Comparison of ENCODE assay signal across 17 cellular contexts in the genomic region with DNA sequence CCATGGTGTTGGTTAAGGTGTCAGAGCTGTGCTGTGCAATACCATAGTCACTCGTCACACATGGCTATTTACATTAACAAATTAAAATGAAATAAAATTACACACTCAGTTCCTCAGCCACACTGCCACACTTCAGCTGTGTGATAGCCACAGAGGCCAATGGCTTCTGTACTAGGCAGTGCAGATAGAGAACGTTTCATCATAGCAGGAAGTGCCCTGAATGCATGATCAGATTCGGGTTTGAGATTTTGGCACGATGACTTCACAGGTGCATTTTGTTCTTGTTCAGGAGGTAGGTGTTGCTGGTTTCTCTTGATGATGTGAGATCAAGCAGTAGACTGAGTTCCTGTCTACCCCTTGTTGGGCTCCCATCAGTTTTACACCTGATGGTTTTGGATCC. TPM values are rescaled to one million over a fixed set of nuclear protein-coding genes. Genes with fewer than 3 reads are reported as not detected.
A peak's percentile ranks its signal among the peaks of the same experiment; 100 is the strongest.
DNase-seq lines count a peak whose midpoint lies in the region; ATAC-seq, FAIRE-seq and TF ChIP-seq lines count a peak whose summit lies in the region.
"Had no signal": no experiment of that assay in that cellular context is flagged by ENCODE, and none has a peak within 500 bp of the region (broad histone marks: within the 10 kb centered on the region; RNA-seq: fewer than 3 reads in every experiment).

No MANE protein-coding gene starts in this region.

- H2AFZ ChIP-seq in OCI-LY7 (ENCODE audit: low read length) (no peak overlapping the region), GM12878 (ENCODE audit: control insufficient read depth, low read depth, low read length) (no peak overlapping the region)
- H2AFZ ChIP-seq: parathyroid adenoma had no signal

- no TSS peak for BruUV-seq in OCI-LY7 (replicated peaks; lab: Mats Ljungman, UMichigan)
- BruUV-seq in GM12878 (replicated peaks; lab: Mats Ljungman, UMichigan) = no TSS peak
- BruUV-seq in Caco-2 (replicated peaks; lab: Mats Ljungman, UMichigan) = no TSS peak

- TF ChIP-seq POLR2A in GM12878 (IDR thresholded peaks at IDR 0.05; ENCODE audit: low read depth, low read length) = no peak

- no peak overlapping the region for H3K9ac ChIP-seq in GM12878 (ENCODE audit: control insufficient read depth, insufficient read depth, low read length)
- H3K9ac ChIP-seq: parathyroid adenoma had no signal

- CTCF ChIA-PET in OCI-LY7 (lab: Charles Lee; ENCODE audit: unreplicated experiment) (no interaction called here), GM12878 (lab: Yijun Ruan, JAX) (interaction anchor here (0.6 to 1.5 kb wide), 2 partner anchors 13 to 346 kb away, joined by 3 read pairs; no protein-coding TSS in a partner anchor), Caco-2 (lab: Charles Lee) (no interaction called here)

- H3K36me3 ChIP-seq in OCI-LY7 (ENCODE audit: insufficient read depth, low read length) (peaks cover 82% of the 10 kb centered on the region), GM12878 (ENCODE audit: control insufficient read depth in 2 of 2, insufficient read depth in 2 of 2, low read length in 1 of 2) (peaks cover 4 to 18% of the 10 kb centered on the region in 2 experiments; a peak in 3 of 4 replicates), Caco-2 (ENCODE audit: control insufficient read depth, insufficient read depth, low read length) (peaks cover 2% of the 10 kb centered on the region; the same call in 1 of the 2 replicates)

- peak overlapping the region; percentile 59 for H3K27ac Mint-ChIP-seq in stimulated activated naive B cell treated with anti-CD40 and anti-IgM and Interleukin-4, amounts not matched to agents 10 μg/mL and 1 μg/mL and 100 μg/mL, for 72 hours
- no peak overlapping the region for H3K27ac Mint-ChIP-seq in Caco-2 (ENCODE audit: unreplicated experiment)

- H3K27me3 ChIP-seq in GM12878 (replicated peaks in 1 of 2; ENCODE audit: control insufficient read depth in 2 of 2, insufficient read depth in 2 of 2, low read length in 1 of 2) (no peaks in the 10 kb centered on the region), Caco-2 (replicated peaks; ENCODE audit: control insufficient read depth, insufficient read depth, low read length) (no peaks in the 10 kb centered on the region)
- H3K27me3 ChIP-seq: upper lobe of left lung had no signal

- H3K9me3 Mint-ChIP-seq in stimulated activated naive B cell treated with anti-CD40 and anti-IgM and Interleukin-4, amounts not matched to agents 10 μg/mL and 1 μg/mL and 100 μg/mL, for 72 hours = no peaks in the 10 kb centered on the region
- no peaks in the 10 kb centered on the region for H3K9me3 Mint-ChIP-seq in Caco-2 (ENCODE audit: unreplicated experiment)

- H3K9me3 ChIP-seq in OCI-LY7 (ENCODE audit: low read length) = peaks cover 8% of the 10 kb centered on the region; the same call in 1 of the 2 replicates
- H3K9me3 ChIP-seq in GM12878 (replicated peaks; ENCODE audit: control insufficient read depth, insufficient read depth, low read length) = peaks cover 2% of the 10 kb centered on the region; the same call in 1 of the 3 replicates
- H3K9me3 ChIP-seq in Caco-2 = peaks cover 11% of the 10 kb centered on the region; the same call in 1 of the 2 replicates
- H3K9me3 ChIP-seq: upper lobe of left lung had no signal

- H3K4me1 Mint-ChIP-seq in stimulated activated naive B cell treated with anti-CD40 and anti-IgM and Interleukin-4, amounts not matched to agents 10 μg/mL and 1 μg/mL and 100 μg/mL, for 72 hours = peaks cover 19 to 30% of the 10 kb centered on the region in 2 donors
- no peaks in the 10 kb centered on the region for H3K4me1 Mint-ChIP-seq in Caco-2 (ENCODE audit: low read depth, unreplicated experiment)

- no peak for TF ChIP-seq RAD21 in GM12878 (IDR thresholded peaks at IDR 0.05; ENCODE audit: insufficient read depth, low read depth, low read length)

- DNase-seq in activated T-cell treated with anti-CD3 and anti-CD28 coated beads for 24 hours (ENCODE audit: low read depth) (peak; percentile 8), activated T-cell treated with anti-CD3 and anti-CD28 coated beads for 4 hours (no peak), OCI-LY7 (ENCODE audit: low spot score) (peak; percentile 80), GM12878 (ENCODE audit: low read depth, low spot score) (no peak), NCI-H69 (lab: John Stamatoyannopoulos, UW) (no peak), Caco-2 (no peak)
- DNase-seq in stimulated activated naive B cell treated with anti-CD40 and anti-IgM and Interleukin-4, amounts not matched to agents 10 μg/mL and 1 μg/mL and 100 μg/mL, for 72 hours = no peak
- DNase-seq: activated CD8-positive, alpha-beta memory T cell treated with anti-CD3 and anti-CD28 coated beads, Interleukin-2, amount 50 U/mL, for 4 hours; effector memory CD4-positive, alpha-beta T cell; NCI-H146; NCI-H510A; RPMI8226; stimulated activated CD4-positive, alpha-beta T cell treated with anti-CD3 and anti-CD28 coated beads, Interleukin-15, amount 100 ng/mL, for 24 hours had no signal

- H3K79me2 ChIP-seq in OCI-LY7 (ENCODE audit: insufficient read depth, low read depth, low read length) (peaks cover 78% of the 10 kb centered on the region), GM12878 (ENCODE audit: control insufficient read depth, insufficient read depth, low read length) (peaks cover 12% of the 10 kb centered on the region)

- FAIRE-seq in GM12878 (lab: Jason Lieb, UNC) = no peak
- FAIRE-seq: bronchial epithelial cell had no signal

- SMC1A ChIA-PET in GM12878 (lab: Charles Lee; ENCODE audit: uncharacterized antibody, unreplicated experiment) = interaction anchor here (1.1 kb wide), 1 partner anchor 9 kb away, joined by 4 read pairs; no protein-coding TSS in a partner anchor

- H3K4me3 ChIP-seq in OCI-LY7 (ENCODE audit: low read depth, low read length, poor library complexity, severe bottlenecking) (no peak overlapping the region), GM12878 (no peak overlapping the region), Caco-2 (ENCODE audit: low read depth, low read length) (no peak overlapping the region)
- H3K4me3 ChIP-seq: upper lobe of left lung had no signal

- 47% methylated on average over 4 of the region's 4 CpGs for WGBS in GM12878 (ENCODE audit: insufficient coverage, insufficient replicate concordance, low lambda C conversion rate, missing lambda C conversion rate)

- TF ChIP-seq EP300 in GM12878 (IDR thresholded peaks at IDR 0.05; ENCODE audit: borderline replicate concordance in 1 of 2, control insufficient read depth in 1 of 2, low read depth in 2 of 2, low read length in 2 of 2) = no peak

- H3K27me3 Mint-ChIP-seq in stimulated activated naive B cell treated with anti-CD40 and anti-IgM and Interleukin-4, amounts not matched to agents 10 μg/mL and 1 μg/mL and 100 μg/mL, for 72 hours = no peaks in the 10 kb centered on the region
- no peaks in the 10 kb centered on the region for H3K27me3 Mint-ChIP-seq in Caco-2 (ENCODE audit: insufficient read depth, unreplicated experiment)

- POLR2A ChIA-PET in OCI-LY7 (lab: Charles Lee) (no interaction called here), GM12878 (lab: Charles Lee) (no interaction called here), Caco-2 (lab: Charles Lee) (interaction anchor here (0.6 kb wide), 1 partner anchor 152 kb away, joined by 3 read pairs; no protein-coding TSS in a partner anchor)

- H3K4me1 ChIP-seq in OCI-LY7 (ENCODE audit: insufficient read depth, low read length, poor library complexity, severe bottlenecking) (peaks cover 28% of the 10 kb centered on the region), GM12878 (ENCODE audit: control insufficient read depth, insufficient read depth, low read length) (0 out of 2 replicates have a peak, but pooled peaks cover 2% of the 10 kb centered on the region), Caco-2 (no peaks in the 10 kb centered on the region; the same call in 1 of the 2 replicates)
- H3K4me1 ChIP-seq: parathyroid adenoma had no signal

- H3K27ac ChIP-seq in OCI-LY7 (ENCODE audit: low read depth, low read length, poor library complexity, severe bottlenecking) (peak overlapping the region; percentile 72), GM12878 (ENCODE audit: control insufficient read depth, insufficient read depth) (no peak overlapping the region)
- H3K27ac ChIP-seq: parathyroid adenoma had no signal

- H3K9me2 ChIP-seq in OCI-LY7 (ENCODE audit: insufficient read depth, low read length) = no peaks in the 10 kb centered on the region

- H3K36me3 Mint-ChIP-seq in stimulated activated naive B cell treated with anti-CD40 and anti-IgM and Interleukin-4, amounts not matched to agents 10 μg/mL and 1 μg/mL and 100 μg/mL, for 72 hours = peaks cover 24 to 35% of the 10 kb centered on the region in 2 donors
- peaks cover 29% of the 10 kb centered on the region for H3K36me3 Mint-ChIP-seq in Caco-2 (ENCODE audit: insufficient read depth, unreplicated experiment)

- in situ Hi-C loops in GM12878 (cut with MboI) = no loop called here

- intact Hi-C loops in OCI-LY7 (cut with micrococcal nuclease; ENCODE audit: unreplicated experiment) = no loop called here
- intact Hi-C loops in GM12878 (cut with micrococcal nuclease; ENCODE audit: unreplicated experiment) = no loop called here
- intact Hi-C loops in Caco-2 (cut with micrococcal nuclease; ENCODE audit: unreplicated experiment) = no loop called here

- H4K20me1 ChIP-seq in OCI-LY7 (ENCODE audit: insufficient read depth, low read length) = peaks cover 4% of the 10 kb centered on the region; the same call in 1 of the 2 replicates
- H4K20me1 ChIP-seq in GM12878 (ENCODE audit: control insufficient read depth, insufficient read depth) = no peaks in the 10 kb centered on the region

- no peak overlapping the region for H3K4me3 Mint-ChIP-seq in stimulated activated naive B cell treated with anti-CD40 and anti-IgM and Interleukin-4, amounts not matched to agents 10 μg/mL and 1 μg/mL and 100 μg/mL, for 72 hours
- no peak overlapping the region for H3K4me3 Mint-ChIP-seq in Caco-2 (ENCODE audit: unreplicated experiment)

- TF ChIP-seq CTCF in OCI-LY7 (conservative IDR thresholded peaks at IDR 0.05; ENCODE audit: low read length) = no peak
- no peak for TF ChIP-seq CTCF in GM12878 (IDR thresholded peaks at IDR 0.05 in 2 of 3, conservative IDR thresholded peaks at IDR 0.05 in 1 of 3; ENCODE audit: control insufficient read depth in 2 of 3, extremely low read depth in 1 of 3, insufficient read depth in 1 of 3, low read depth in 3 of 3, low read length in 3 of 3)
- no peak for TF ChIP-seq CTCF in Caco-2 (IDR thresholded peaks at IDR 0.05; ENCODE audit: insufficient read depth in 1 of 2, low read depth in 1 of 2, low read length in 1 of 2, severe bottlenecking in 1 of 2, unreplicated experiment in 1 of 2)

- RAD21 ChIA-PET in GM12878 (lab: Charles Lee; ENCODE audit: unreplicated experiment) = no interaction called here

- ATAC-seq in GM12878 (peak; percentile 77), HG03565 (IDR thresholded peaks at IDR 0.05; ENCODE audit: unreplicated experiment) (no peak)
- peak; percentile 75 to 91 for ATAC-seq in stimulated activated naive B cell treated with anti-CD40 and anti-IgM and Interleukin-4, amounts not matched to agents 10 μg/mL and 1 μg/mL and 100 μg/mL, for 72 hours (replicated peaks)

- H3K4me2 ChIP-seq in OCI-LY7 (ENCODE audit: low read length) (peak overlapping the region; percentile 31), GM12878 (ENCODE audit: control insufficient read depth, insufficient read depth) (no peak overlapping the region)

RNA-seq across cellular contexts. Expression of a gene that starts 6.5 kb away (rescaled TPM):
- total RNA-seq in OCI-LY7 (2014; rRNA removed; shearing (Covaris generic)) = 72.4 and 104 TPM in 2 replicates
- total RNA-seq in OCI-LY7 (2022) (53.3 and 63.9 TPM in 2 replicates), GM12878 (2014; rRNA removed) (54.6 and 64.4 TPM in 2 replicates), GM12878 (2014; rRNA removed; fragmentation: Illumina TruSeq; extraction: Trizol) (22.8 and 27.1 TPM in 2 replicates), GM12878 (2021) (45.3 and 53.9 TPM in 2 replicates), Caco-2 (2022) (40.1 and 44.6 TPM in 2 replicates)
- total RNA-seq in GM12878 (2013; cell fraction: nucleolus; rRNA removed) = 26.5 and 28.8 TPM in 2 replicates
- polyA plus RNA-seq in GM12878 (2011; ENCODE audit: low read depth) = 6.5 TPM
- polyA plus RNA-seq in GM12878 (2011; rRNA removed) (20.0 and 26.5 TPM in 2 replicates), GM12878 (2014; fragmentation: Illumina TruSeq; extraction: Trizol) (15.8 and 32.4 TPM in 2 replicates), GM12878 (2014; fragmentation: Nextera tagmentation; extraction: Ambion mirVana) (1 to 10 TPM; 1.1 to 2.6 TPM), GM12878 (2014; rRNA removed) (50.8 and 53.5 TPM in 2 replicates), GM12878 (2016; fragmentation: Nextera tagmentation; extraction: Ambion mirVana) (10 to 100 TPM; 54.3 to 59.1 TPM)
- 32.8 and 53.0 TPM in 2 replicates for polyA plus RNA-seq in GM12878 (2011; cell fraction: cytosol; rRNA removed)
- polyA plus RNA-seq in GM12878 (2011; cell fraction: nucleus; rRNA removed) = 54.8 and 64.4 TPM in 2 replicates
- 17.5 and 20.1 TPM in 2 replicates for polyA plus RNA-seq in GM12878 (2012)
- 34.6 and 49.9 TPM in 2 replicates for polyA minus RNA-seq in GM12878 (2011; rRNA and poly(A)+ RNA removed)
- 21.7 and 25.0 TPM in 2 replicates for polyA minus RNA-seq in GM12878 (2011; cell fraction: cytosol; rRNA and poly(A)+ RNA removed)
- polyA minus RNA-seq in GM12878 (2011; cell fraction: nucleus; rRNA and poly(A)+ RNA removed) = 10.0 and 16.0 TPM in 2 replicates

RNA-seq across cellular contexts. Expression of a gene that starts 6.6 kb away (rescaled TPM):
- total RNA-seq in OCI-LY7 (2014; rRNA removed; shearing (Covaris generic)) = 111 and 113 TPM in 2 replicates
- total RNA-seq in OCI-LY7 (2022) = 229 and 288 TPM in 2 replicates
- total RNA-seq in GM12878 (2013; cell fraction: nucleolus; rRNA removed) = 284 and 324 TPM in 2 replicates
- 56.5 and 56.7 TPM in 2 replicates for total RNA-seq in GM12878 (2014; rRNA removed)
- 55.3 and 56.4 TPM in 2 replicates for total RNA-seq in GM12878 (2014; rRNA removed; fragmentation: Illumina TruSeq; extraction: Trizol)
- total RNA-seq in GM12878 (2021) = 93.9 and 102 TPM in 2 replicates
- polyA plus RNA-seq in GM12878 (2011; ENCODE audit: low read depth) = 68.8 TPM
- polyA plus RNA-seq in GM12878 (2011; rRNA removed) = 113 and 120 TPM in 2 replicates
- polyA plus RNA-seq in GM12878 (2011; cell fraction: cytosol; rRNA removed) = 97.9 and 128 TPM in 2 replicates
- polyA plus RNA-seq in GM12878 (2011; cell fraction: nucleus; rRNA removed) = 312 and 337 TPM in 2 replicates
- 85.6 and 107 TPM in 2 replicates for polyA plus RNA-seq in GM12878 (2012)
- polyA plus RNA-seq in GM12878 (2014; fragmentation: Illumina TruSeq; extraction: Trizol) = 79.0 and 82.1 TPM in 2 replicates
- 10 to 100 TPM; 15.0 to 38.6 TPM for polyA plus RNA-seq in GM12878 (2014; fragmentation: Nextera tagmentation; extraction: Ambion mirVana)
- 120 and 126 TPM in 2 replicates for polyA plus RNA-seq in GM12878 (2014; rRNA removed)
- 10 to 100 TPM; 56.7 to 57.6 TPM for polyA plus RNA-seq in GM12878 (2016; fragmentation: Nextera tagmentation; extraction: Ambion mirVana)
- polyA minus RNA-seq in GM12878 (2011; rRNA and poly(A)+ RNA removed) = 33.2 and 44.7 TPM in 2 replicates
- polyA minus RNA-seq in GM12878 (2011; cell fraction: cytosol; rRNA and poly(A)+ RNA removed) = 16.0 and 22.8 TPM in 2 replicates
- 50.5 and 55.7 TPM in 2 replicates for polyA minus RNA-seq in GM12878 (2011; cell fraction: nucleus; rRNA and poly(A)+ RNA removed)
- 74.1 and 75.6 TPM in 2 replicates for total RNA-seq in Caco-2 (2022)

RNA-seq across cellular contexts. Expression of a gene that starts 23.9 kb away (rescaled TPM):
- total RNA-seq in OCI-LY7 (2014; rRNA removed; shearing (Covaris generic)) = 12.9 and 13.8 TPM in 2 replicates
- total RNA-seq in OCI-LY7 (2022) (23.4 and 25.2 TPM in 2 replicates), GM12878 (2014; rRNA removed) (8.0 and 10.4 TPM in 2 replicates), GM12878 (2014; rRNA removed; fragmentation: Illumina TruSeq; extraction: Trizol) (5.2 and 7.0 TPM in 2 replicates), GM12878 (2021) (17.0 and 17.2 TPM in 2 replicates), Caco-2 (2022) (4.5 and 5.4 TPM in 2 replicates)
- 12.8 and 17.0 TPM in 2 replicates for total RNA-seq in GM12878 (2013; cell fraction: nucleolus; rRNA removed)
- polyA plus RNA-seq in GM12878 (2011; ENCODE audit: low read depth) = 8.4 TPM
- polyA plus RNA-seq in GM12878 (2011; rRNA removed) (3.6 and 5.9 TPM in 2 replicates), GM12878 (2014; fragmentation: Illumina TruSeq; extraction: Trizol) (4.2 and 8.8 TPM in 2 replicates), GM12878 (2014; fragmentation: Nextera tagmentation; extraction: Ambion mirVana) (1 to 10 TPM in 1 of 2 experiments, under 1 TPM in 1; 0.24 to 1.5 TPM), GM12878 (2014; rRNA removed) (14.5 and 18.0 TPM in 2 replicates), GM12878 (2016; fragmentation: Nextera tagmentation; extraction: Ambion mirVana) (10 to 100 TPM; 17.4 to 19.2 TPM)
- 7.4 and 10.1 TPM in 2 replicates for polyA plus RNA-seq in GM12878 (2011; cell fraction: cytosol; rRNA removed)
- 18.8 and 20.1 TPM in 2 replicates for polyA plus RNA-seq in GM12878 (2011; cell fraction: nucleus; rRNA removed)
- polyA plus RNA-seq in GM12878 (2012) = 16.6 and 17.5 TPM in 2 replicates
- polyA minus RNA-seq in GM12878 (2011; rRNA and poly(A)+ RNA removed) = 5.5 and 8.1 TPM in 2 replicates
- 4.8 and 10.7 TPM in 2 replicates for polyA minus RNA-seq in GM12878 (2011; cell fraction: cytosol; rRNA and poly(A)+ RNA removed)
- 4.1 and 5.5 TPM in 2 replicates for polyA minus RNA-seq in GM12878 (2011; cell fraction: nucleus; rRNA and poly(A)+ RNA removed)

Comparison
In these comparisons a context has a peak if more than half of its experiments do, and no peak if none do; other contexts are left out.
1. DNase-seq: peak in activated T-cell treated with anti-CD3 and anti-CD28 coated beads for 24 hours (single experiment) and OCI-LY7 (single experiment); none in activated T-cell treated with anti-CD3 and anti-CD28 coated beads for 4 hours (single experiment), GM12878 (single experiment), stimulated activated naive B cell treated with anti-CD40 and anti-IgM and Interleukin-4, amounts not matched to agents 10 μg/mL and 1 μg/mL and 100 μg/mL, for 72 hours (single experiment), NCI-H69 (single experiment) and Caco-2 (0 of 2).